In genomic region chr10:131748831-131749766, GRCh38 we compare ENCODE assay signal across 1 cellular context.
TF ChIP-seq lines count a peak whose summit lies in the region.

No MANE protein-coding gene starts in this region.

TF ChIP-seq in HepG2, 621 proteins besides CTCF, POLR2A, EP300 and RAD21 (continued from another document and continues in another):
- TF ChIP-seq ZNF609 (CRISPR knock-in tag; IDR thresholded peaks at IDR 0.05; ENCODE audit: borderline replicate concordance), result no peak
- no peak for TF ChIP-seq RERE (CRISPR knock-in tag; IDR thresholded peaks at IDR 0.05; ENCODE audit: low read depth)
- TF ChIP-seq SKIL (CRISPR knock-in tag; IDR thresholded peaks at IDR 0.05; ENCODE audit: borderline replicate concordance), result peak; percentile 67
- no peak for TF ChIP-seq RORA (CRISPR knock-in tag; IDR thresholded peaks at IDR 0.05)
- no peak for TF ChIP-seq SIN3A (IDR thresholded peaks at IDR 0.05; ENCODE audit: borderline replicate concordance, low read depth, low read length)
- TF ChIP-seq HNRNPLL (IDR thresholded peaks at IDR 0.05; ENCODE audit: low read depth, low read length, poor library complexity, severe bottlenecking), result no peak
- peak; percentile 67 for TF ChIP-seq HNF4G (IDR thresholded peaks at IDR 0.05; ENCODE audit: borderline replicate concordance, low read depth, low read length)
- TF ChIP-seq HNF4G (CRISPR knock-in tag; IDR thresholded peaks at IDR 0.05; ENCODE audit: borderline replicate concordance, low read depth), result peak; percentile 51; the same call in 1 of the 2 replicates
- TF ChIP-seq ZNF746 (CRISPR knock-in tag; IDR thresholded peaks at IDR 0.05), result no peak
- no peak for TF ChIP-seq KLF11 (CRISPR knock-in tag; IDR thresholded peaks at IDR 0.05)
- TF ChIP-seq HOXA3 (CRISPR knock-in tag; IDR thresholded peaks at IDR 0.05), result peak; percentile 66
- TF ChIP-seq ETV5 (CRISPR knock-in tag; IDR thresholded peaks at IDR 0.05; ENCODE audit: borderline replicate concordance), result peak; percentile 7; the same call in 1 of the 2 replicates
- no peak for TF ChIP-seq ZNF230 (CRISPR knock-in tag; IDR thresholded peaks at IDR 0.05)
- no peak for TF ChIP-seq ZBTB1 (CRISPR knock-in tag; IDR thresholded peaks at IDR 0.05; ENCODE audit: borderline replicate concordance)
- no peak for TF ChIP-seq GABPA (IDR thresholded peaks at IDR 0.05; ENCODE audit: low read depth, low read length)
- TF ChIP-seq GABPA (CRISPR knock-in tag; IDR thresholded peaks at IDR 0.05; ENCODE audit: low read depth), result no peak
- TF ChIP-seq, protein P1, sequence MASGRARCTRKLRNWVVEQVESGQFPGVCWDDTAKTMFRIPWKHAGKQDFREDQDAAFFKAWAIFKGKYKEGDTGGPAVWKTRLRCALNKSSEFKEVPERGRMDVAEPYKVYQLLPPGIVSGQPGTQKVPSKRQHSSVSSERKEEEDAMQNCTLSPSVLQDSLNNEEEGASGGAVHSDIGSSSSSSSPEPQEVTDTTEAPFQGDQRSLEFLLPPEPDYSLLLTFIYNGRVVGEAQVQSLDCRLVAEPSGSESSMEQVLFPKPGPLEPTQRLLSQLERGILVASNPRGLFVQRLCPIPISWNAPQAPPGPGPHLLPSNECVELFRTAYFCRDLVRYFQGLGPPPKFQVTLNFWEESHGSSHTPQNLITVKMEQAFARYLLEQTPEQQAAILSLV (CRISPR knock-in tag; IDR thresholded peaks at IDR 0.05; ENCODE audit: borderline replicate concordance), result no peak
- TF ChIP-seq ERF (CRISPR knock-in tag; IDR thresholded peaks at IDR 0.05), result no peak
- TF ChIP-seq NR2F1 (CRISPR knock-in tag; IDR thresholded peaks at IDR 0.05), result peak in 1 of 2 experiments; percentile 26; a peak in 1 of 4 replicates
- TF ChIP-seq ZNF205 (CRISPR knock-in tag; IDR thresholded peaks at IDR 0.05), result no peak
- peak; percentile 18; the same call in 1 of the 2 replicates for TF ChIP-seq TFDP2 (CRISPR knock-in tag; IDR thresholded peaks at IDR 0.05)
- no peak for TF ChIP-seq TOE1 (CRISPR knock-in tag; IDR thresholded peaks at IDR 0.05)
- no peak for TF ChIP-seq TRIM22 (IDR thresholded peaks at IDR 0.05)
- no peak for TF ChIP-seq BORCS8-MEF2B (CRISPR knock-in tag; IDR thresholded peaks at IDR 0.05)
- no peak for TF ChIP-seq KDM5A (IDR thresholded peaks at IDR 0.05; ENCODE audit: borderline replicate concordance, low read length)
- TF ChIP-seq ZNF768 (CRISPR knock-in tag; IDR thresholded peaks at IDR 0.05), result no peak
- no peak for TF ChIP-seq LRRFIP1 (CRISPR knock-in tag; conservative IDR thresholded peaks at IDR 0.05)
- TF ChIP-seq ZNF207 (IDR thresholded peaks at IDR 0.05; ENCODE audit: borderline replicate concordance), result no peak
- TF ChIP-seq ZNF792 (CRISPR knock-in tag; IDR thresholded peaks at IDR 0.05), result no peak
- no peak for TF ChIP-seq REPIN1 (CRISPR knock-in tag; IDR thresholded peaks at IDR 0.05; ENCODE audit: borderline replicate concordance, low read depth)
- peak; percentile 52; the same call in 1 of the 2 replicates for TF ChIP-seq ZNF264 (CRISPR knock-in tag; IDR thresholded peaks at IDR 0.05)
- peak; percentile 42; the same call in 1 of the 2 replicates for TF ChIP-seq ZMYM4 (CRISPR knock-in tag; IDR thresholded peaks at IDR 0.05)
- TF ChIP-seq ZNF776 (CRISPR knock-in tag; IDR thresholded peaks at IDR 0.05), result no peak
- peak; percentile 27; the same call in 1 of the 2 replicates for TF ChIP-seq ARID5B (CRISPR knock-in tag; IDR thresholded peaks at IDR 0.05)
